Comparison of ENCODE assay signal across 12 cellular contexts in genomic region chr12:111093428-111094142, GRCh38. TPM values are rescaled to one million over a fixed set of nuclear protein-coding genes. Genes with fewer than 3 reads are reported as not detected.
A peak's percentile ranks its signal among the peaks of the same experiment; 100 is the strongest.
DNase-seq lines count a peak whose midpoint lies in the region; ATAC-seq and TF ChIP-seq lines count a peak whose summit lies in the region.
"Had no signal": no experiment of that assay in that cellular context is flagged by ENCODE, and none has a peak within 500 bp of the region (broad histone marks: within the 10 kb centered on the region; RNA-seq: fewer than 3 reads in every experiment).

No MANE protein-coding gene starts in this region.

- no peaks in the 10 kb centered on the region for H3K36me3 ChIP-seq in CD4-positive, alpha-beta memory T cell (ENCODE audit: insufficient read depth, low read length)

- H3K27ac ChIP-seq in CD4-positive, alpha-beta memory T cell (ENCODE audit: low read depth, low read length), result no peak overlapping the region
- H3K27ac ChIP-seq: epithelial cell of prostate had no signal

- H3K4me1 Mint-ChIP-seq in CD4-positive, alpha-beta memory T cell, result peaks cover 9 to 14% (median 11%) of the 10 kb centered on the region in 4 donors
- peaks cover 18% of the 10 kb centered on the region for H3K4me1 Mint-ChIP-seq in activated T-cell treated with anti-CD3 and anti-CD28 coated beads, Interleukin-2, amount 50 U/mL, for 24 hours (ENCODE audit: low read depth)
- H3K4me1 Mint-ChIP-seq in nephron, result peaks cover 22% of the 10 kb centered on the region

- no peak overlapping the region for H3K4me3 ChIP-seq in CD4-positive, alpha-beta memory T cell (ENCODE audit: low read length in 2 of 2)
- H3K4me3 ChIP-seq in Jurkat, Clone E6-1 (ENCODE audit: low read length), result no peak overlapping the region

- H3K27ac Mint-ChIP-seq in CD4-positive, alpha-beta memory T cell, result peak overlapping the region in 5 of 7 donors; percentile 10 to 75 (median 50)
- no peak overlapping the region for H3K27ac Mint-ChIP-seq in activated T-cell treated with anti-CD3 and anti-CD28 coated beads, Interleukin-2, amount 50 U/mL, for 24 hours
- H3K27ac Mint-ChIP-seq in nephron, result peak overlapping the region in 2 of 3 experiments; percentile 20 to 40
- H3K27ac Mint-ChIP-seq: stimulated activated naive CD8-positive, alpha-beta T cell treated with anti-CD3 and anti-CD28 coated beads, Interleukin-15, Interleukin-2, amounts not matched to agents 100 ng/mL and 50 ng/mL, for 24 hours had no signal

- peak overlapping the region in 7 of 8 donors; percentile 10 to 76 (median 27) for H3K4me3 Mint-ChIP-seq in CD4-positive, alpha-beta memory T cell
- H3K4me3 Mint-ChIP-seq in activated T-cell treated with anti-CD3 and anti-CD28 coated beads, Interleukin-2, amount 50 U/mL, for 24 hours, result no peak overlapping the region
- no peak overlapping the region for H3K4me3 Mint-ChIP-seq in nephron
- H3K4me3 Mint-ChIP-seq: stimulated activated naive CD8-positive, alpha-beta T cell treated with anti-CD3 and anti-CD28 coated beads, Interleukin-15, Interleukin-2, amounts not matched to agents 100 ng/mL and 50 ng/mL, for 24 hours had no signal

- no peaks in the 10 kb centered on the region for H3K9me3 ChIP-seq in CD4-positive, alpha-beta memory T cell (ENCODE audit: control insufficient read depth in 1 of 2, low read length in 2 of 2)

- POLR2A ChIA-PET in CD4-positive, alpha-beta memory T cell (lab: Charles Lee; ENCODE audit: partially characterized antibody), result interaction anchor here (1.5 kb wide), 1 partner anchor 37 kb away, joined by 6 read pairs; no protein-coding TSS in a partner anchor

- H3K27me3 Mint-ChIP-seq in CD4-positive, alpha-beta memory T cell, result peaks cover 3% of the 10 kb centered on the region in 2 donors
- H3K27me3 Mint-ChIP-seq in activated T-cell treated with anti-CD3 and anti-CD28 coated beads, Interleukin-2, amount 50 U/mL, for 24 hours, result no peaks in the 10 kb centered on the region
- H3K27me3 Mint-ChIP-seq in nephron (ENCODE audit: low read depth), result peaks cover 11% of the 10 kb centered on the region
- H3K27me3 Mint-ChIP-seq: stimulated activated naive CD8-positive, alpha-beta T cell treated with anti-CD3 and anti-CD28 coated beads, Interleukin-15, Interleukin-2, amounts not matched to agents 100 ng/mL and 50 ng/mL, for 24 hours had no signal

- TF ChIP-seq CTCF in nephron (IDR thresholded peaks at IDR 0.05; ENCODE audit: unreplicated experiment in 3 of 3), result no peak

- H3K9me3 Mint-ChIP-seq in CD4-positive, alpha-beta memory T cell, result no peaks in the 10 kb centered on the region
- no peaks in the 10 kb centered on the region for H3K9me3 Mint-ChIP-seq in activated T-cell treated with anti-CD3 and anti-CD28 coated beads, Interleukin-2, amount 50 U/mL, for 24 hours
- no peaks in the 10 kb centered on the region for H3K9me3 Mint-ChIP-seq in nephron
- H3K9me3 Mint-ChIP-seq: stimulated activated naive CD8-positive, alpha-beta T cell treated with anti-CD3 and anti-CD28 coated beads, Interleukin-15, Interleukin-2, amounts not matched to agents 100 ng/mL and 50 ng/mL, for 24 hours had no signal

- ATAC-seq in GM21528 (IDR thresholded peaks at IDR 0.05; ENCODE audit: low FRiP score, unreplicated experiment), result no peak
- ATAC-seq in GM18505 (IDR thresholded peaks at IDR 0.05; ENCODE audit: unreplicated experiment), result no peak
- ATAC-seq in GM21360 (IDR thresholded peaks at IDR 0.05; ENCODE audit: unreplicated experiment), result no peak
- ATAC-seq: left ventricle myocardium superior had no signal

- peaks cover 11% of the 10 kb centered on the region for H3K4me1 ChIP-seq in CD4-positive, alpha-beta memory T cell (ENCODE audit: insufficient read depth, low read length)

- H3K36me3 Mint-ChIP-seq in CD4-positive, alpha-beta memory T cell, result no peaks in the 10 kb centered on the region
- H3K36me3 Mint-ChIP-seq in activated T-cell treated with anti-CD3 and anti-CD28 coated beads, Interleukin-2, amount 50 U/mL, for 24 hours (ENCODE audit: low read depth), result no peaks in the 10 kb centered on the region
- no peaks in the 10 kb centered on the region for H3K36me3 Mint-ChIP-seq in nephron (ENCODE audit: low read depth)

- TF ChIP-seq POLR2A in GM18505 (IDR thresholded peaks at IDR 0.05; ENCODE audit: borderline replicate concordance, extremely low read depth, insufficient read depth, insufficient read length), result no peak

- no peaks in the 10 kb centered on the region for H3K27me3 ChIP-seq in CD4-positive, alpha-beta memory T cell (ENCODE audit: insufficient read depth, low read length)

- peak; percentile 9 to 49 (median 24) for DNase-seq in CD4-positive, alpha-beta memory T cell
- peak; percentile 34 for DNase-seq in Jurkat, Clone E6-1 (ENCODE audit: low read depth, low spot score)
- peak; percentile 40 for DNase-seq in activated T-cell treated with anti-CD3 and anti-CD28 coated beads, Interleukin-2, amount 50 U/mL, for 24 hours
- DNase-seq in activated effector memory CD4-positive, alpha-beta T cell treated with anti-CD3 and anti-CD28 coated beads, Interleukin-2, amount 50 U/mL, for 16 hours, result no peak
- DNase-seq: left ventricle myocardium superior, NCI-H1048 had no signal

- CTCF ChIA-PET in CD4-positive, alpha-beta memory T cell (lab: Charles Lee; ENCODE audit: partially characterized antibody), result no interaction called here

- intact Hi-C loops in CD4-positive, alpha-beta memory T cell (cut with micrococcal nuclease), result no loop called here

RNA-seq across cellular contexts. Expression of gene CUX2, which starts 59.6 kb away (rescaled TPM):
- total RNA-seq in CD4-positive, alpha-beta memory T cell, result not detected
- not detected for polyA plus RNA-seq in CD4-positive, alpha-beta memory T cell
- polyA plus RNA-seq in Jurkat, Clone E6-1 (2012; ENCODE audit: insufficient read depth, insufficient read length), result not detected
- total RNA-seq: left ventricle myocardium superior had no signal

Comparison
In these comparisons a context has a peak if more than half of its experiments do, and no peak if none do; other contexts are left out.
1. H3K4me3 Mint-ChIP-seq: peak in CD4-positive, alpha-beta memory T cell (7 of 8); none in activated T-cell treated with anti-CD3 and anti-CD28 coated beads, Interleukin-2, amount 50 U/mL, for 24 hours (single experiment) and nephron (0 of 3).